Comparison of ENCODE assay signal across 12 cellular contexts in genomic region chr22:50548913-50549790, GRCh38. TPM values are rescaled to one million over a fixed set of nuclear protein-coding genes. Genes with fewer than 3 reads are reported as not detected.
DNase-seq lines count a peak whose midpoint lies in the region; ATAC-seq and TF ChIP-seq lines count a peak whose summit lies in the region.
"Had no signal": no experiment of that assay in that cellular context is flagged by ENCODE, and none has a peak within 500 bp of the region (broad histone marks: within the 10 kb centered on the region; RNA-seq: fewer than 3 reads in every experiment).

No MANE protein-coding gene starts in this region.

- in situ Hi-C loops in mammary epithelial cell (cut with MboI; ENCODE audit: low sequenced_read_pairs in 2 of 2): no loop called here

- H3K36me3 ChIP-seq in right atrium auricular region: no peaks in the 10 kb centered on the region
- H3K36me3 ChIP-seq in mucosa of descending colon (ENCODE audit: low read depth): no peaks in the 10 kb centered on the region
- H3K36me3 ChIP-seq in vagina: no peaks in the 10 kb centered on the region
- H3K36me3 ChIP-seq in mammary epithelial cell (ENCODE audit: insufficient read depth, low read length): no peaks in the 10 kb centered on the region
- H3K36me3 ChIP-seq: uterus had no signal

- DNase-seq in right cardiac atrium (peak in 2 of 3 donors; percentile 35 to 61), right atrium auricular region (ENCODE audit: low spot score) (no peak), mucosa of descending colon (peak in 2 of 3 donors; percentile 27 to 63), vagina (ENCODE audit: extremely low spot score in 2 of 2) (no peak), NOMO-1 (lab: John Stamatoyannopoulos, UW; ENCODE audit: unreplicated experiment in 2 of 2) (no peak), mammary epithelial cell (no peak), cerebellum (ENCODE audit: low spot score) (no peak)
- DNase-seq in activated T-helper 2 cell treated with anti-CD3 and anti-CD28 coated beads, Interferon-gamma antibody, Interleukin-2, Interleukin-4, amounts not matched to agents 10 μg/mL and 5 μg/mL and 100 μg/mL, durations not matched to agents 14 hours and 24 hours and 36 hours (ENCODE audit: low spot score): no peak
- DNase-seq: amniotic stem cell, NCI-H1105 treated with DMSO at 0.1 percent for 48 hours, uterus had no signal

- H3K4me1 ChIP-seq in right cardiac atrium (ENCODE audit: control insufficient read depth, insufficient read depth, low read length) (no peaks in the 10 kb centered on the region), right atrium auricular region (peaks cover 0 to 19% of the 10 kb centered on the region in 2 donors), mucosa of descending colon (ENCODE audit: low read depth) (peaks cover 7% of the 10 kb centered on the region), vagina (peaks cover 17% of the 10 kb centered on the region), mammary epithelial cell (ENCODE audit: insufficient read depth, low read length) (peaks cover 9% of the 10 kb centered on the region)

- intact Hi-C loops in right cardiac atrium (cut with DNase I): no loop called here
- intact Hi-C loops in activated T-helper 2 cell treated with anti-CD3 and anti-CD28 coated beads, Interferon-gamma antibody, Interleukin-2, Interleukin-4, amounts not matched to agents 10 μg/mL and 5 μg/mL and 100 μg/mL, durations not matched to agents 14 hours and 24 hours and 36 hours (cut with micrococcal nuclease): loop anchor here (5.0 kb wide), 1 partner anchor 33 kb away; the partner anchor contains the start of gene CHKB
- intact Hi-C loops in mucosa of descending colon (cut with DNase I, micrococcal nuclease): no loop called here
- intact Hi-C loops in vagina (cut with DNase I): no loop called here
- intact Hi-C loops in mammary epithelial cell (cut with micrococcal nuclease): no loop called here

- H3K4me2 ChIP-seq in mammary epithelial cell (ENCODE audit: insufficient read depth, low read depth, low read length): no peak overlapping the region

- H3K27ac Mint-ChIP-seq in activated T-helper 2 cell treated with anti-CD3 and anti-CD28 coated beads, Interferon-gamma antibody, Interleukin-2, Interleukin-4, amounts not matched to agents 10 μg/mL and 5 μg/mL and 100 μg/mL, durations not matched to agents 14 hours and 24 hours and 36 hours: peak overlapping the region; percentile 46

- dilution Hi-C loops in mammary epithelial cell (cut with HindIII; ENCODE audit: low sequenced_read_pairs): no loop called here

- CTCF ChIA-PET in mammary epithelial cell (lab: Charles Lee; ENCODE audit: low non-redundant PET): no interaction called here

- peak overlapping the region; percentile 68 for H3K4me3 Mint-ChIP-seq in activated T-helper 2 cell treated with anti-CD3 and anti-CD28 coated beads, Interferon-gamma antibody, Interleukin-2, Interleukin-4, amounts not matched to agents 10 μg/mL and 5 μg/mL and 100 μg/mL, durations not matched to agents 14 hours and 24 hours and 36 hours (ENCODE audit: low read depth)

- H3K9me3 ChIP-seq in right cardiac atrium (ENCODE audit: control insufficient read depth, low read length) (no peaks in the 10 kb centered on the region), right atrium auricular region (no peaks in the 10 kb centered on the region), mucosa of descending colon (no peaks in the 10 kb centered on the region), vagina (no peaks in the 10 kb centered on the region), mammary epithelial cell (replicated peaks; ENCODE audit: insufficient read depth, low read length) (no peaks in the 10 kb centered on the region)
- H3K9me3 ChIP-seq: uterus had no signal

- H3K79me2 ChIP-seq in mammary epithelial cell (ENCODE audit: insufficient read depth, low read length): no peaks in the 10 kb centered on the region

- no peak overlapping the region for H2AFZ ChIP-seq in mammary epithelial cell (ENCODE audit: low read depth, low read length)

- H3K4me1 Mint-ChIP-seq in activated T-helper 2 cell treated with anti-CD3 and anti-CD28 coated beads, Interferon-gamma antibody, Interleukin-2, Interleukin-4, amounts not matched to agents 10 μg/mL and 5 μg/mL and 100 μg/mL, durations not matched to agents 14 hours and 24 hours and 36 hours (ENCODE audit: low read depth): peaks cover 25% of the 10 kb centered on the region

- no peak for TF ChIP-seq POLR2A in vagina (IDR thresholded peaks at IDR 0.05)

- H3K27me3 ChIP-seq in right cardiac atrium (ENCODE audit: control insufficient read depth, insufficient read depth) (no peaks in the 10 kb centered on the region), right atrium auricular region (peaks cover 8 to 19% of the 10 kb centered on the region in 2 donors), vagina (peaks cover 7% of the 10 kb centered on the region), mammary epithelial cell (ENCODE audit: insufficient read depth, low read length) (peaks cover 4% of the 10 kb centered on the region)

- no TSS peak for BruUV-seq in mammary epithelial cell (replicated peaks; lab: Mats Ljungman, UMichigan)

- 61% methylated on average over 69 of the region's 69 CpGs for WGBS in right cardiac atrium
- 96% methylated on average over 41 of the region's 69 CpGs for WGBS in mammary epithelial cell (ENCODE audit: low coverage, missing lambda C conversion rate)

- peak overlapping the region; percentile 4 for H3K4me3 ChIP-seq in right cardiac atrium (ENCODE audit: low read length)
- peak overlapping the region in 1 of 2 donors; percentile 41 for H3K4me3 ChIP-seq in right atrium auricular region
- H3K4me3 ChIP-seq in mucosa of descending colon: no peak overlapping the region
- peak overlapping the region; percentile 22 to 25 for H3K4me3 ChIP-seq in vagina
- no peak overlapping the region for H3K4me3 ChIP-seq in mammary epithelial cell (replicated peaks in 1 of 3; ENCODE audit: insufficient read depth in 1 of 3, low read depth in 2 of 3, low read length in 3 of 3)
- H3K4me3 ChIP-seq: uterus had no signal

- H3K36me3 Mint-ChIP-seq in activated T-helper 2 cell treated with anti-CD3 and anti-CD28 coated beads, Interferon-gamma antibody, Interleukin-2, Interleukin-4, amounts not matched to agents 10 μg/mL and 5 μg/mL and 100 μg/mL, durations not matched to agents 14 hours and 24 hours and 36 hours (ENCODE audit: low read depth): peaks cover 3% of the 10 kb centered on the region

- H3K9me3 Mint-ChIP-seq in activated T-helper 2 cell treated with anti-CD3 and anti-CD28 coated beads, Interferon-gamma antibody, Interleukin-2, Interleukin-4, amounts not matched to agents 10 μg/mL and 5 μg/mL and 100 μg/mL, durations not matched to agents 14 hours and 24 hours and 36 hours: no peaks in the 10 kb centered on the region

- TF ChIP-seq CTCF in right atrium auricular region (IDR thresholded peaks at IDR 0.05) (no peak), mucosa of descending colon (IDR thresholded peaks at IDR 0.05) (no peak), vagina (IDR thresholded peaks at IDR 0.05) (no peak), mammary epithelial cell (conservative IDR thresholded peaks at IDR 0.05 in 1 of 2, IDR thresholded peaks at IDR 0.05 in 1 of 2; ENCODE audit: extremely low read depth in 1 of 2, insufficient read depth in 1 of 2, low read depth in 1 of 2, low read length in 2 of 2) (no peak)

- H3K27ac ChIP-seq in right cardiac atrium (ENCODE audit: low read length) (no peak overlapping the region), right atrium auricular region (no peak overlapping the region), vagina (no peak overlapping the region), mammary epithelial cell (ENCODE audit: insufficient read depth, low read depth, low read length) (no peak overlapping the region)
- H3K27ac ChIP-seq: uterus had no signal

- H4K20me1 ChIP-seq in mammary epithelial cell (ENCODE audit: insufficient read depth, low read length): no peaks in the 10 kb centered on the region

- H3K9ac ChIP-seq in mammary epithelial cell (ENCODE audit: insufficient read depth, low read length): no peak overlapping the region

- ATAC-seq in right cardiac atrium (no peak), mucosa of descending colon (peak; percentile 4)

- H3K27me3 Mint-ChIP-seq in activated T-helper 2 cell treated with anti-CD3 and anti-CD28 coated beads, Interferon-gamma antibody, Interleukin-2, Interleukin-4, amounts not matched to agents 10 μg/mL and 5 μg/mL and 100 μg/mL, durations not matched to agents 14 hours and 24 hours and 36 hours (ENCODE audit: low read depth): no peaks in the 10 kb centered on the region

RNA-seq across cellular contexts. Expression of gene KLHDC7B, which starts 3.5 kb away (rescaled TPM):
- total RNA-seq in right cardiac atrium (under 1 TPM in 3 of 4 donors, not detected in 1; 0.08 to 0.14 (median 0.09) TPM), right atrium auricular region (not detected), mucosa of descending colon (1 to 10 TPM in 1 of 3 donors, under 1 TPM in 1, not detected in 1; 0.55 to 1.7 TPM), vagina (0.49 TPM), mammary epithelial cell (1 to 10 TPM in 1 of 2 donors, under 1 TPM in 1; under 0.01 to 1.9 TPM), cerebellum (not detected)
- polyA plus RNA-seq in right cardiac atrium (not detected), mammary epithelial cell (0.01 TPM)
- total RNA-seq in activated T-helper 2 cell treated with anti-CD3 and anti-CD28 coated beads, Interferon-gamma antibody, Interleukin-2, Interleukin-4, amounts not matched to agents 10 μg/mL and 5 μg/mL and 100 μg/mL, durations not matched to agents 14 hours and 24 hours and 36 hours: 3.0 and 3.3 TPM in 2 replicates
- polyA minus RNA-seq in mammary epithelial cell: not detected
- total RNA-seq: uterus had no signal

RNA-seq across cellular contexts. Expression of gene SYCE3, which starts 13.6 kb away (rescaled TPM):
- total RNA-seq in right cardiac atrium (not detected), right atrium auricular region (not detected), mucosa of descending colon (not detected), vagina (not detected), mammary epithelial cell (not detected), cerebellum (not detected)
- polyA plus RNA-seq in right cardiac atrium (not detected), mammary epithelial cell (1.1 TPM)
- total RNA-seq in activated T-helper 2 cell treated with anti-CD3 and anti-CD28 coated beads, Interferon-gamma antibody, Interleukin-2, Interleukin-4, amounts not matched to agents 10 μg/mL and 5 μg/mL and 100 μg/mL, durations not matched to agents 14 hours and 24 hours and 36 hours: 0.62 TPM in 1 of 2 replicates, not detected in the other
- not detected for polyA minus RNA-seq in mammary epithelial cell
- total RNA-seq: omental fat pad, uterus had no signal

RNA-seq across cellular contexts. Expression of gene TYMP, which starts 19.3 kb away (rescaled TPM):
- total RNA-seq in right cardiac atrium (10 to 100 TPM; 14.6 to 35.5 (median 19.3) TPM), right atrium auricular region (10 to 100 TPM in 1 of 2 donors, 1 to 10 TPM in 1; 9.1 to 35.8 TPM), mucosa of descending colon (10 to 100 TPM; 27.7 to 88.7 (median 34.8) TPM), vagina (82.0 TPM), mammary epithelial cell (10 to 100 TPM in 1 of 2 donors, 1 to 10 TPM in 1; 4.9 to 45.5 TPM), cerebellum (2.3 TPM)
- polyA plus RNA-seq in right cardiac atrium (18.5 TPM), mammary epithelial cell (2.1 TPM)
- 35.9 and 36.9 TPM in 2 replicates for total RNA-seq in activated T-helper 2 cell treated with anti-CD3 and anti-CD28 coated beads, Interferon-gamma antibody, Interleukin-2, Interleukin-4, amounts not matched to agents 10 μg/mL and 5 μg/mL and 100 μg/mL, durations not matched to agents 14 hours and 24 hours and 36 hours
- not detected for polyA minus RNA-seq in mammary epithelial cell

RNA-seq across cellular contexts. Expression of gene SCO2, which starts 23.8 kb away (rescaled TPM):
- total RNA-seq in right cardiac atrium (1 to 10 TPM in 2 of 4 donors, not detected in 2; 1.4 to 2.2 TPM), right atrium auricular region (under 1 TPM in 1 of 2 donors, not detected in 1; 0.94 TPM), mucosa of descending colon (10 to 100 TPM in 1 of 3 donors, 1 to 10 TPM in 1, not detected in 1; 5.4 to 14.6 TPM), vagina (25.0 TPM), mammary epithelial cell (1 to 10 TPM; 2.8 to 6.6 TPM), cerebellum (not detected)
- polyA plus RNA-seq in right cardiac atrium (not detected), mammary epithelial cell (2.3 TPM)
- total RNA-seq in activated T-helper 2 cell treated with anti-CD3 and anti-CD28 coated beads, Interferon-gamma antibody, Interleukin-2, Interleukin-4, amounts not matched to agents 10 μg/mL and 5 μg/mL and 100 μg/mL, durations not matched to agents 14 hours and 24 hours and 36 hours: 3.8 and 8.7 TPM in 2 replicates
- not detected for polyA minus RNA-seq in mammary epithelial cell

RNA-seq across cellular contexts. Expression of gene CPT1B, which starts 29.1 kb away (rescaled TPM):
- total RNA-seq in right cardiac atrium: 100 to 1,000 TPM; 236 to 290 (median 263) TPM
- polyA plus RNA-seq in right cardiac atrium: 217 TPM
- total RNA-seq in right atrium auricular region: 100 to 1,000 TPM; 184 to 281 TPM
- total RNA-seq in activated T-helper 2 cell treated with anti-CD3 and anti-CD28 coated beads, Interferon-gamma antibody, Interleukin-2, Interleukin-4, amounts not matched to agents 10 μg/mL and 5 μg/mL and 100 μg/mL, durations not matched to agents 14 hours and 24 hours and 36 hours: 68.2 and 74.3 TPM in 2 replicates
- 10 to 100 TPM; 24.5 to 51.6 (median 29.9) TPM for total RNA-seq in mucosa of descending colon
- 29.2 TPM for total RNA-seq in vagina
- total RNA-seq in mammary epithelial cell: 10 to 100 TPM in 1 of 2 donors, 1 to 10 TPM in 1; 5.5 to 20.5 TPM
- 3.7 TPM for polyA plus RNA-seq in mammary epithelial cell
- polyA minus RNA-seq in mammary epithelial cell: not detected
- total RNA-seq in cerebellum: 9.2 TPM

Comparison
In these comparisons a context has a peak if more than half of its experiments do, and no peak if none do; other contexts are left out.
1. DNase-seq: peak in right cardiac atrium (2 of 3) and mucosa of descending colon (2 of 3); none in right atrium auricular region (single experiment), activated T-helper 2 cell treated with anti-CD3 and anti-CD28 coated beads, Interferon-gamma antibody, Interleukin-2, Interleukin-4, amounts not matched to agents 10 μg/mL and 5 μg/mL and 100 μg/mL, durations not matched to agents 14 hours and 24 hours and 36 hours (single experiment), vagina (0 of 2), NOMO-1 (0 of 2), mammary epithelial cell (single experiment) and cerebellum (single experiment).
2. H3K4me3 ChIP-seq: peak in right cardiac atrium (single experiment) and vagina (2 of 2); none in mucosa of descending colon (single experiment) and mammary epithelial cell (0 of 3).